28 cellular contexts compared by ENCODE assay signal in genomic region chrX:71364221-71364620, GRCh38. TPM values are rescaled to one million over a fixed set of nuclear protein-coding genes. Genes with fewer than 3 reads are reported as not detected.
A peak's percentile ranks its signal among the peaks of the same experiment; 100 is the strongest.
DNase-seq lines count a peak whose midpoint lies in the region; ATAC-seq and TF ChIP-seq lines count a peak whose summit lies in the region.
"Had no signal": no experiment of that assay in that cellular context is flagged by ENCODE, and none has a peak within 500 bp of the region (broad histone marks: within the 10 kb centered on the region; RNA-seq: fewer than 3 reads in every experiment).

No MANE protein-coding gene starts in this region.

- peak overlapping the region; percentile 65 for H3K27ac Mint-ChIP-seq in activated naive CD4-positive, alpha-beta T cell treated with anti-CD3 and anti-CD28 coated beads, Interleukin-2, amount 10 ng/mL, durations not matched to agents 7 days and 5 days
- H3K27ac Mint-ChIP-seq in activated naive CD4-positive, alpha-beta T cell treated with anti-CD3 and anti-CD28 coated beads, Interleukin-2, amount 50 U/mL, for 72 hours: peak overlapping the region in 1 of 2 donors; percentile 99
- peak overlapping the region; percentile 90 for H3K27ac Mint-ChIP-seq in T-helper 17 cell
- no peak overlapping the region for H3K27ac Mint-ChIP-seq in mesothelial cell of epicardium

- no peak for TF ChIP-seq CTCF in mesothelial cell of epicardium (IDR thresholded peaks at IDR 0.05; ENCODE audit: unreplicated experiment)
- TF ChIP-seq CTCF in tibial artery (IDR thresholded peaks at IDR 0.05): no peak

- CTCF ChIA-PET in activated naive CD4-positive, alpha-beta T cell treated with anti-CD3 and anti-CD28 coated beads, Interleukin-2, amount 10 ng/mL, durations not matched to agents 7 days and 5 days (lab: Charles Lee): no interaction called here

- no peaks in the 10 kb centered on the region for H3K27me3 Mint-ChIP-seq in activated naive CD4-positive, alpha-beta T cell treated with anti-CD3 and anti-CD28 coated beads, Interleukin-2, amount 10 ng/mL, durations not matched to agents 7 days and 5 days
- no peaks in the 10 kb centered on the region for H3K27me3 Mint-ChIP-seq in T-helper 17 cell
- H3K27me3 Mint-ChIP-seq in mesothelial cell of epicardium (ENCODE audit: low read depth): no peaks in the 10 kb centered on the region

- no peaks in the 10 kb centered on the region for H3K27me3 ChIP-seq in tibial artery
- H3K27me3 ChIP-seq: heart left ventricle, testis had no signal

- H3K9me3 ChIP-seq in T-helper 17 cell (ENCODE audit: control insufficient read depth, low read length, poor library complexity, severe bottlenecking) (no peaks in the 10 kb centered on the region), tibial artery (no peaks in the 10 kb centered on the region)
- H3K9me3 ChIP-seq: testis had no signal

- H3K4me3 ChIP-seq in tibial artery: no peak overlapping the region

- DNase-seq in activated naive CD4-positive, alpha-beta T cell treated with anti-CD3 and anti-CD28 coated beads, Interleukin-2, amount 10 ng/mL, durations not matched to agents 7 days and 5 days: no peak
- no peak for DNase-seq in activated naive CD4-positive, alpha-beta T cell treated with anti-CD3 and anti-CD28 coated beads, Interleukin-2, amount 50 U/mL, for 72 hours (ENCODE audit: low spot score in 2 of 2)
- DNase-seq in T-helper 17 cell (no peak), mesothelial cell of epicardium (ENCODE audit: low spot score in 2 of 2, unreplicated experiment in 2 of 2) (no peak), tibial artery (no peak), globus pallidus (ENCODE audit: low spot score) (no peak)
- DNase-seq: activated gamma-delta T cell; cerebellar nuclear complex; DMS153; GDM1; heart left ventricle; left cardiac atrium; mesendoderm; NCI-H1048; NCI-H1694 treated with DMSO at 0.1 percent for 48 hours; NCI-H2171 treated with DMSO at 0.1 percent for 48 hours; NCI-H524; NK-92 treated with Interleukin-12 subunit alpha and Interleukin-12 subunit beta, amount 100 ng/mL, for 24 hours; PC-9; right cardiac atrium; Right ventricle myocardium superior; stimulated activated CD4-positive, alpha-beta T cell treated with anti-CD3 and anti-CD28 coated beads, Interleukin-4, amount 100 ng/mL, for 1 hour; stimulated activated naive CD4-positive, alpha-beta T cell treated with Interleukin-2 at 50 U/mL for 16 hours; testis had no signal

- H3K4me1 ChIP-seq in tibial artery: peaks cover 0 to 14% (median 6%) of the 10 kb centered on the region in 4 donors
- H3K4me1 ChIP-seq: testis had no signal

- peak overlapping the region; percentile 47 for H3K4me3 Mint-ChIP-seq in activated naive CD4-positive, alpha-beta T cell treated with anti-CD3 and anti-CD28 coated beads, Interleukin-2, amount 10 ng/mL, durations not matched to agents 7 days and 5 days
- peak overlapping the region; percentile 63 for H3K4me3 Mint-ChIP-seq in T-helper 17 cell
- H3K4me3 Mint-ChIP-seq in mesothelial cell of epicardium: peak overlapping the region; percentile 46
- H3K4me3 Mint-ChIP-seq: CD14-positive monocyte had no signal

- no peaks in the 10 kb centered on the region for H3K36me3 ChIP-seq in tibial artery

- H3K27ac ChIP-seq in tibial artery: peak overlapping the region; percentile 89 to 93
- H3K27ac ChIP-seq: testis had no signal

- H3K4me1 Mint-ChIP-seq in activated naive CD4-positive, alpha-beta T cell treated with anti-CD3 and anti-CD28 coated beads, Interleukin-2, amount 10 ng/mL, durations not matched to agents 7 days and 5 days: peaks cover 24% of the 10 kb centered on the region
- H3K4me1 Mint-ChIP-seq in T-helper 17 cell (peaks cover 16% of the 10 kb centered on the region), mesothelial cell of epicardium (peaks cover 7% of the 10 kb centered on the region)

- peaks cover 21% of the 10 kb centered on the region for H3K36me3 Mint-ChIP-seq in activated naive CD4-positive, alpha-beta T cell treated with anti-CD3 and anti-CD28 coated beads, Interleukin-2, amount 10 ng/mL, durations not matched to agents 7 days and 5 days
- H3K36me3 Mint-ChIP-seq in activated naive CD4-positive, alpha-beta T cell treated with anti-CD3 and anti-CD28 coated beads, Interleukin-2, amount 50 U/mL, for 72 hours: peaks cover 8 to 21% of the 10 kb centered on the region in 2 donors
- H3K36me3 Mint-ChIP-seq in T-helper 17 cell (ENCODE audit: low read depth) (no peaks in the 10 kb centered on the region), mesothelial cell of epicardium (peaks cover 2% of the 10 kb centered on the region)

- no peaks in the 10 kb centered on the region for H3K9me3 Mint-ChIP-seq in activated naive CD4-positive, alpha-beta T cell treated with anti-CD3 and anti-CD28 coated beads, Interleukin-2, amount 10 ng/mL, durations not matched to agents 7 days and 5 days
- H3K9me3 Mint-ChIP-seq in activated naive CD4-positive, alpha-beta T cell treated with anti-CD3 and anti-CD28 coated beads, Interleukin-2, amount 50 U/mL, for 72 hours: no peaks in the 10 kb centered on the region
- H3K9me3 Mint-ChIP-seq in mesothelial cell of epicardium: peaks cover 11% of the 10 kb centered on the region

- no peak for ATAC-seq in activated naive CD4-positive, alpha-beta T cell treated with anti-CD3 and anti-CD28 coated beads, Interleukin-2, amount 50 U/mL, for 72 hours
- ATAC-seq in T-helper 17 cell (no peak), HG02973 (IDR thresholded peaks at IDR 0.05; ENCODE audit: unreplicated experiment) (no peak)
- ATAC-seq: activated CD4-positive, CD25-positive, alpha-beta regulatory T cell treated with anti-CD3 and anti-CD28 coated beads, Interleukin-2, amount 50 U/mL, for 24 hours; HCT116; heart left ventricle; left cardiac atrium; right cardiac atrium had no signal

- intact Hi-C loops in tibial artery (cut with DNase I; ENCODE audit: low total_unique reads): loop anchor here (10.0 kb wide), 1 partner anchor 109 kb away; the partner anchor contains the start of gene ZMYM3

RNA-seq across cellular contexts. Expression of gene TAF1, which starts 1.9 kb away (rescaled TPM):
- 10 to 100 TPM; 38.1 to 43.1 TPM for total RNA-seq in activated naive CD4-positive, alpha-beta T cell treated with anti-CD3 and anti-CD28 coated beads, Interleukin-2, amount 50 U/mL, for 72 hours
- total RNA-seq in T-helper 17 cell: 10 to 100 TPM; 52.9 to 62.5 TPM
- total RNA-seq in mesothelial cell of epicardium: 46.5 to 48.0 TPM (median 47.9 TPM) in 3 replicates
